1 cellular context compared by ENCODE assay signal in the genomic region with DNA sequence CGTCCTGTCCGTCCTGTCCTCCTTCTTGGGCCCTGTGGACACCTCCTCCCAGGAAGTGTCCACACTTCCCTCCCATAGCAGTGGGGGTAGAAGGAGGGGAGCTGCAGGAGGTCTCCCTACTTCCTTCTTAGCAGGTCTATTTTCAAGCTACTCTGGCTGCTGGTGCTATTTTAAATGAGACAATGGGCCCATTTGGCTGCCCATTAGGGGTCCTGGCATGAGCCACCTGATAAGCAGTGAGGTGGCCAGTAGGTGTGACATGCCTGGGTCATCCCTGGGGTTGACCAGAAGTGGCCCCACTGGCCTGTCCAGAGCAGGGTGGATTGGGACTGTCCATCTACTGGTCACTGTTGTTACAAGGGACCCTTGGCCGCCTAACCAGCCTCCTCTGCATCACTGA.
TF ChIP-seq lines count a peak whose summit lies in the region.

No MANE protein-coding gene starts in this region.

TF ChIP-seq in neural cell, 6 proteins besides CTCF, POLR2A, EP300 and RAD21 (continued from another document):
- TF ChIP-seq, protein P1, sequence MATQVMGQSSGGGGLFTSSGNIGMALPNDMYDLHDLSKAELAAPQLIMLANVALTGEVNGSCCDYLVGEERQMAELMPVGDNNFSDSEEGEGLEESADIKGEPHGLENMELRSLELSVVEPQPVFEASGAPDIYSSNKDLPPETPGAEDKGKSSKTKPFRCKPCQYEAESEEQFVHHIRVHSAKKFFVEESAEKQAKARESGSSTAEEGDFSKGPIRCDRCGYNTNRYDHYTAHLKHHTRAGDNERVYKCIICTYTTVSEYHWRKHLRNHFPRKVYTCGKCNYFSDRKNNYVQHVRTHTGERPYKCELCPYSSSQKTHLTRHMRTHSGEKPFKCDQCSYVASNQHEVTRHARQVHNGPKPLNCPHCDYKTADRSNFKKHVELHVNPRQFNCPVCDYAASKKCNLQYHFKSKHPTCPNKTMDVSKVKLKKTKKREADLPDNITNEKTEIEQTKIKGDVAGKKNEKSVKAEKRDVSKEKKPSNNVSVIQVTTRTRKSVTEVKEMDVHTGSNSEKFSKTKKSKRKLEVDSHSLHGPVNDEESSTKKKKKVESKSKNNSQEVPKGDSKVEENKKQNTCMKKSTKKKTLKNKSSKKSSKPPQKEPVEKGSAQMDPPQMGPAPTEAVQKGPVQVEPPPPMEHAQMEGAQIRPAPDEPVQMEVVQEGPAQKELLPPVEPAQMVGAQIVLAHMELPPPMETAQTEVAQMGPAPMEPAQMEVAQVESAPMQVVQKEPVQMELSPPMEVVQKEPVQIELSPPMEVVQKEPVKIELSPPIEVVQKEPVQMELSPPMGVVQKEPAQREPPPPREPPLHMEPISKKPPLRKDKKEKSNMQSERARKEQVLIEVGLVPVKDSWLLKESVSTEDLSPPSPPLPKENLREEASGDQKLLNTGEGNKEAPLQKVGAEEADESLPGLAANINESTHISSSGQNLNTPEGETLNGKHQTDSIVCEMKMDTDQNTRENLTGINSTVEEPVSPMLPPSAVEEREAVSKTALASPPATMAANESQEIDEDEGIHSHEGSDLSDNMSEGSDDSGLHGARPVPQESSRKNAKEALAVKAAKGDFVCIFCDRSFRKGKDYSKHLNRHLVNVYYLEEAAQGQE (IDR thresholded peaks at IDR 0.05; ENCODE audit: borderline replicate concordance) = no peak
